ENCODE assay signal across 8 cellular contexts in the genomic region with DNA sequence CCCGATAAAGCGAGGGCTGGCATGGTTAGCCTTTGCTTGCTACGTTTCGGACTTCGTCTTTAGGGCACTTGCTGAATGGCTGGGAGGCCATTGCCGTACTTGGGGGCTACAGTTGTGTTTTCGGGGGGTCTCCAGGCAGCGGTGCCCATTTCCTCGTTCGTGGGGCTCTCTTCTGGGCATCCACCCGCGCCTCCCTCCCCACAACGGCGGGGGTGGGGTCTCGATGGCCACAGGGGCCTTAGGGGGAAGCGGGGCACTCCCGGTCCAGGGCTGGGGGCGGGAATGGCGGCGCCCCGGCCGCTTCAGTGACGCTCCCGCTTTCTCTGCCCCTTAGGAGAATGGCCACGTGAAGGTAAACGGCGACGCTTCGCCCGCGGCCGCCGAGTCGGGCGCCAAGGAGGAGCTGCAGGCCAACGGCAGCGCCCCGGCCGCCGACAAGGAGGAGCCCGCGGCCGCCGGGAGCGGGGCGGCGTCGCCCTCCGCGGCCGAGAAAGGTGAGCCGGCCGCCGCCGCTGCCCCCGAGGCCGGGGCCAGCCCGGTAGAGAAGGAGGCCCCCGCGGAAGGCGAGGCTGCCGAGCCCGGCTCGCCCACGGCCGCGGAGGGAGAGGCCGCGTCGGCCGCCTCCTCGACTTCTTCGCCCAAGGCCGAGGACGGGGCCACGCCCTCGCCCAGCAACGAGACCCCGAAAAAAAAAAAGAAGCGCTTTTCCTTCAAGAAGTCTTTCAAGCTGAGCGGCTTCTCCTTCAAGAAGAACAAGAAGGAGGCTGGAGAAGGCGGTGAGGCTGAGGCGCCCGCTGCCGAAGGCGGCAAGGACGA. TPM values are rescaled to one million over a fixed set of nuclear protein-coding genes. Genes with fewer than 3 reads are reported as not detected.
DNase-seq lines count a peak whose midpoint lies in the region; ATAC-seq and TF ChIP-seq lines count a peak whose summit lies in the region.

No MANE protein-coding gene starts in this region.

- peaks cover 0 to 5% of the 10 kb centered on the region in 2 donors for H3K4me1 ChIP-seq in ascending aorta
- peaks cover under 1% of the 10 kb centered on the region for H3K4me1 ChIP-seq in psoas muscle

- H3K27ac ChIP-seq in ascending aorta (peak overlapping the region; percentile 86 to 89), psoas muscle (peak overlapping the region; percentile 95)

- H3K4me3 ChIP-seq in ascending aorta (peak overlapping the region; percentile 58 to 70), psoas muscle (peak overlapping the region; percentile 96)

- ATAC-seq in HG02870 (IDR thresholded peaks at IDR 0.05; ENCODE audit: unreplicated experiment) (peak; percentile 0), psoas muscle (peak; percentile 16 to 46 (median 33)), HG03045 (IDR thresholded peaks at IDR 0.05; ENCODE audit: unreplicated experiment) (no peak), HG03378 (IDR thresholded peaks at IDR 0.05; ENCODE audit: unreplicated experiment) (no peak)

- WGBS in psoas muscle, 3 donors, result 2 to 5% (median 4%) methylated on average over 35 to 87 of the region's 87 CpGs

- H3K36me3 ChIP-seq in ascending aorta, result no peaks in the 10 kb centered on the region
- H3K36me3 ChIP-seq in psoas muscle (ENCODE audit: insufficient read depth in 1 of 2, low read depth in 1 of 2), result no peaks in the 10 kb centered on the region

- H3K27me3 ChIP-seq in ascending aorta (no peaks in the 10 kb centered on the region), psoas muscle (ENCODE audit: insufficient read depth in 3 of 3, low read length in 2 of 3) (no peaks in the 10 kb centered on the region)

- no peak for TF ChIP-seq CTCF in ascending aorta (IDR thresholded peaks at IDR 0.05)
- no peak for TF ChIP-seq CTCF in psoas muscle (IDR thresholded peaks at IDR 0.05)

- intact Hi-C loops in ascending aorta (cut with DNase I) (loop anchor here (1.0 to 5.0 kb wide), 7 partner anchors 207 to 1079 kb away; no protein-coding TSS in a partner anchor), psoas muscle (cut with DNase I) (loop anchor here (1.0 to 10.0 kb wide), 8 partner anchors 37 to 1077 kb away; no protein-coding TSS in a partner anchor)

- H3K9me3 ChIP-seq in ascending aorta (no peaks in the 10 kb centered on the region), psoas muscle (no peaks in the 10 kb centered on the region)

- DNase-seq in COLO668 (lab: John Stamatoyannopoulos, UW; ENCODE audit: unreplicated experiment) (peak; percentile 57), ascending aorta (ENCODE audit: low spot score in 2 of 2) (no peak), hypothalamus (lab: John Stamatoyannopoulos, UW) (peak in 27 of 51 donors; percentile 19 to 77 (median 51)), psoas muscle (peak; percentile 52 to 69), cortex of kidney (lab: John Stamatoyannopoulos, UW) (no peak)

RNA-seq across cellular contexts. Expression of gene MARCKS, which starts 2.4 kb away (rescaled TPM):
- total RNA-seq in ascending aorta, result 42.7 TPM
- 10 to 100 TPM in 2 of 4 donors, 1 to 10 TPM in 2; 6.7 to 56.3 (median 12.5) TPM for total RNA-seq in psoas muscle
- 1 to 10 TPM; 3.1 to 6.3 (median 3.6) TPM for polyA plus RNA-seq in psoas muscle

Comparison
In these comparisons a context has a peak if more than half of its experiments do, and no peak if none do; other contexts are left out.
1. DNase-seq: peak in COLO668 (single experiment), hypothalamus (27 of 51) and psoas muscle (2 of 2); none in ascending aorta (0 of 2) and cortex of kidney (single experiment).
2. ATAC-seq: peak in HG02870 (single experiment) and psoas muscle (4 of 4); none in HG03045 (single experiment) and HG03378 (single experiment).